ENCODE assay signal across 8 cellular contexts in genomic region chr19:17103177-17103576, GRCh38. TPM values are rescaled to one million over a fixed set of nuclear protein-coding genes. Genes with fewer than 3 reads are reported as not detected.
DNase-seq lines count a peak whose midpoint lies in the region; ATAC-seq, FAIRE-seq and TF ChIP-seq lines count a peak whose summit lies in the region.
"Had no signal": no experiment of that assay in that cellular context is flagged by ENCODE, and none has a peak within 500 bp of the region (broad histone marks: within the 10 kb centered on the region; RNA-seq: fewer than 3 reads in every experiment).

No MANE protein-coding gene starts in this region.

- H3K4me1 Mint-ChIP-seq in nephron: peaks cover 4% of the 10 kb centered on the region

- no peak overlapping the region for H3K27ac Mint-ChIP-seq in nephron
- H3K27ac Mint-ChIP-seq: dendritic cell treated with granulocyte-macrophage colony-stimulating factor and Interleukin-4, amounts not matched to agents 40 ng/mL and 50 ng/mL, for 4 days had no signal

- no peaks in the 10 kb centered on the region for H3K9me3 ChIP-seq in uterus

- FAIRE-seq in bronchial epithelial cell (lab: Jason Lieb, UNC): no peak

- peaks cover 6 to 11% of the 10 kb centered on the region in 2 donors for H3K4me1 ChIP-seq in uterus

- no peaks in the 10 kb centered on the region for H3K9me3 Mint-ChIP-seq in nephron

- intact Hi-C loops in uterus (cut with DNase I; ENCODE audit: low total_unique reads): no loop called here

- H3K27me3 ChIP-seq in bronchial epithelial cell (ENCODE audit: control insufficient read depth, insufficient read depth, low read length): no peaks in the 10 kb centered on the region
- no peaks in the 10 kb centered on the region for H3K27me3 ChIP-seq in uterus

- H3K4me3 ChIP-seq in bronchial epithelial cell (ENCODE audit: low read depth, low read length) (no peak overlapping the region), uterus (no peak overlapping the region)

- ATAC-seq in HG02759 (IDR thresholded peaks at IDR 0.05; ENCODE audit: unreplicated experiment) (no peak), GM19397 (IDR thresholded peaks at IDR 0.05; ENCODE audit: unreplicated experiment) (no peak)

- no peak for TF ChIP-seq POLR2A in uterus (IDR thresholded peaks at IDR 0.05)

- DNase-seq in ELR (ENCODE audit: low read depth): peak; percentile 77
- peak; percentile 55 for DNase-seq in HuH-7.5 (ENCODE audit: low spot score)
- no peak for DNase-seq in bronchial epithelial cell (ENCODE audit: low read depth)
- no peak for DNase-seq in uterus

- peaks cover 46% of the 10 kb centered on the region for H3K36me3 Mint-ChIP-seq in nephron (ENCODE audit: low read depth)

- H3K4me3 Mint-ChIP-seq in nephron: no peak overlapping the region
- H3K4me3 Mint-ChIP-seq: dendritic cell treated with granulocyte-macrophage colony-stimulating factor and Interleukin-4, amounts not matched to agents 40 ng/mL and 50 ng/mL, for 4 days had no signal

- H3K27me3 Mint-ChIP-seq in nephron (ENCODE audit: low read depth): no peaks in the 10 kb centered on the region
- H3K27me3 Mint-ChIP-seq: dendritic cell treated with granulocyte-macrophage colony-stimulating factor and Interleukin-4, amounts not matched to agents 40 ng/mL and 50 ng/mL, for 4 days had no signal

- H3K36me3 ChIP-seq in bronchial epithelial cell (ENCODE audit: control insufficient read depth, insufficient read depth, low read length): peaks cover 14% of the 10 kb centered on the region
- H3K36me3 ChIP-seq in uterus: no peaks in the 10 kb centered on the region

- TF ChIP-seq CTCF in bronchial epithelial cell (IDR thresholded peaks at IDR 0.05; ENCODE audit: insufficient read depth, low read length, severe bottlenecking) (peak; percentile 41), nephron (IDR thresholded peaks at IDR 0.05; ENCODE audit: unreplicated experiment in 3 of 3) (peak in 2 of 3 experiments; percentile 29 to 32), uterus (IDR thresholded peaks at IDR 0.05) (peak in 1 of 4 experiments; percentile 19)

- H3K27ac ChIP-seq in uterus: no peak overlapping the region

RNA-seq across cellular contexts. Expression of gene MYO9B, which starts 27.6 kb away (rescaled TPM):
- total RNA-seq in bronchial epithelial cell (15.5 and 21.9 TPM in 2 replicates), uterus (100 to 1,000 TPM in 1 of 4 donors, 10 to 100 TPM in 3; 17.6 to 117 (median 54.1) TPM)

RNA-seq across cellular contexts. Expression of gene HAUS8, which starts 27.9 kb away (rescaled TPM):
- total RNA-seq in bronchial epithelial cell (1.3 and 1.7 TPM in 2 replicates), uterus (10 to 100 TPM in 2 of 4 donors, 1 to 10 TPM in 2; 2.6 to 11.5 (median 6.9) TPM)

Comparison
In these comparisons a context has a peak if more than half of its experiments do, and no peak if none do; other contexts are left out.
1. DNase-seq: peak in ELR (single experiment) and HuH-7.5 (single experiment); none in bronchial epithelial cell (single experiment) and uterus (0 of 2).